ENCODE assay signal across 1 cellular context in the genomic region with DNA sequence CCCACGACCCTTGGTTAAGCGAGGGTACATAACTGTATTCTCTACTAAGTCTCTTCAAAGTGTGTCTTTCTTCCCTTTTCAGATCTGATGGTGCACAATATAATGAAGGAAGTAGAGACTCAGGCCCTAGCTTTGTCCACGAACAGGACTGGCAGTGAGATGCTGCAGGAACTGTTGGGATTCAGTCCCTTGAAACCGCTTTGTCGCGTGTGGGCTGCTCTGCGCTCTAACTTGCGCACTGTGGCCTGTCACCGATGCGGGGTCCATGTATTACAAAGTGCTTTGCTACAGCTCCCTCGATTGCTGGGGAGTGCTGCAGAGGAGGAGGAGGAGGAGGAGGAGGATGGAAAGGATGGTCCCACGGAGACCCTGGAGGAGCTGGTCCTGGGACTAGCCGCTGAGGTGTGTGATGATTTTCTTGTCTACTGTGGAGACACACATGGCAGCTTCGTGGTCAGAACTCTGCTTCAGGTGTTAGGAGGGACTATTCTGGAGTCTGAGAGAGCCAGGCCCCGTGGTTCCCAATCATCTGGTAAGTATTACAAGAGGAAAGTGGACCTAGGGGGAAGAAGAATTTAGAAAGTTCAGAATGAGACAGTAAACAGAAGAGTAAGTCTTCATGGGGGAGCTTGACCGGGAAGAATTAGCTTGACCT.
TF ChIP-seq lines count a peak whose summit lies in the region.

No MANE protein-coding gene starts in this region.

TF ChIP-seq in K562, 482 proteins besides CTCF, POLR2A, EP300 and RAD21:
- TF ChIP-seq, protein P1, sequence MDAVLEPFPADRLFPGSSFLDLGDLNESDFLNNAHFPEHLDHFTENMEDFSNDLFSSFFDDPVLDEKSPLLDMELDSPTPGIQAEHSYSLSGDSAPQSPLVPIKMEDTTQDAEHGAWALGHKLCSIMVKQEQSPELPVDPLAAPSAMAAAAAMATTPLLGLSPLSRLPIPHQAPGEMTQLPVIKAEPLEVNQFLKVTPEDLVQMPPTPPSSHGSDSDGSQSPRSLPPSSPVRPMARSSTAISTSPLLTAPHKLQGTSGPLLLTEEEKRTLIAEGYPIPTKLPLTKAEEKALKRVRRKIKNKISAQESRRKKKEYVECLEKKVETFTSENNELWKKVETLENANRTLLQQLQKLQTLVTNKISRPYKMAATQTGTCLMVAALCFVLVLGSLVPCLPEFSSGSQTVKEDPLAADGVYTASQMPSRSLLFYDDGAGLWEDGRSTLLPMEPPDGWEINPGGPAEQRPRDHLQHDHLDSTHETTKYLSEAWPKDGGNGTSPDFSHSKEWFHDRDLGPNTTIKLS (IDR thresholded peaks at IDR 0.05; ENCODE audit: borderline replicate concordance, low read depth) = no peak
- no peak for TF ChIP-seq SREBF2 (CRISPR knock-in tag; IDR thresholded peaks at IDR 0.05)
- TF ChIP-seq CTBP1 (IDR thresholded peaks at IDR 0.05; ENCODE audit: borderline replicate concordance) = no peak
- no peak for TF ChIP-seq RNF2 (IDR thresholded peaks at IDR 0.05)
- no peak for TF ChIP-seq SIRT6 (IDR thresholded peaks at IDR 0.05; ENCODE audit: low read depth, low read length)
- no peak for TF ChIP-seq RBM14 (IDR thresholded peaks at IDR 0.05; ENCODE audit: borderline replicate concordance, insufficient read depth, low read depth, low read length)
- TF ChIP-seq, protein P2, sequence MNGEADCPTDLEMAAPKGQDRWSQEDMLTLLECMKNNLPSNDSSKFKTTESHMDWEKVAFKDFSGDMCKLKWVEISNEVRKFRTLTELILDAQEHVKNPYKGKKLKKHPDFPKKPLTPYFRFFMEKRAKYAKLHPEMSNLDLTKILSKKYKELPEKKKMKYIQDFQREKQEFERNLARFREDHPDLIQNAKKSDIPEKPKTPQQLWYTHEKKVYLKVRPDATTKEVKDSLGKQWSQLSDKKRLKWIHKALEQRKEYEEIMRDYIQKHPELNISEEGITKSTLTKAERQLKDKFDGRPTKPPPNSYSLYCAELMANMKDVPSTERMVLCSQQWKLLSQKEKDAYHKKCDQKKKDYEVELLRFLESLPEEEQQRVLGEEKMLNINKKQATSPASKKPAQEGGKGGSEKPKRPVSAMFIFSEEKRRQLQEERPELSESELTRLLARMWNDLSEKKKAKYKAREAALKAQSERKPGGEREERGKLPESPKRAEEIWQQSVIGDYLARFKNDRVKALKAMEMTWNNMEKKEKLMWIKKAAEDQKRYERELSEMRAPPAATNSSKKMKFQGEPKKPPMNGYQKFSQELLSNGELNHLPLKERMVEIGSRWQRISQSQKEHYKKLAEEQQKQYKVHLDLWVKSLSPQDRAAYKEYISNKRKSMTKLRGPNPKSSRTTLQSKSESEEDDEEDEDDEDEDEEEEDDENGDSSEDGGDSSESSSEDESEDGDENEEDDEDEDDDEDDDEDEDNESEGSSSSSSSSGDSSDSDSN (IDR thresholded peaks at IDR 0.05; ENCODE audit: borderline replicate concordance in 1 of 2, low read depth in 2 of 2, low read length in 2 of 2) = no peak
- TF ChIP-seq FOXJ2 (tag; IDR thresholded peaks at IDR 0.05) = no peak
- TF ChIP-seq, protein P3, sequence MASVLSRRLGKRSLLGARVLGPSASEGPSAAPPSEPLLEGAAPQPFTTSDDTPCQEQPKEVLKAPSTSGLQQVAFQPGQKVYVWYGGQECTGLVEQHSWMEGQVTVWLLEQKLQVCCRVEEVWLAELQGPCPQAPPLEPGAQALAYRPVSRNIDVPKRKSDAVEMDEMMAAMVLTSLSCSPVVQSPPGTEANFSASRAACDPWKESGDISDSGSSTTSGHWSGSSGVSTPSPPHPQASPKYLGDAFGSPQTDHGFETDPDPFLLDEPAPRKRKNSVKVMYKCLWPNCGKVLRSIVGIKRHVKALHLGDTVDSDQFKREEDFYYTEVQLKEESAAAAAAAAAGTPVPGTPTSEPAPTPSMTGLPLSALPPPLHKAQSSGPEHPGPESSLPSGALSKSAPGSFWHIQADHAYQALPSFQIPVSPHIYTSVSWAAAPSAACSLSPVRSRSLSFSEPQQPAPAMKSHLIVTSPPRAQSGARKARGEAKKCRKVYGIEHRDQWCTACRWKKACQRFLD (CRISPR knock-in tag; IDR thresholded peaks at IDR 0.05) = no peak
- TF ChIP-seq THRAP3 (IDR thresholded peaks at IDR 0.05; ENCODE audit: borderline replicate concordance) = no peak
- no peak for TF ChIP-seq GTF2A2 (tag; IDR thresholded peaks at IDR 0.05)
- TF ChIP-seq, protein P4, sequence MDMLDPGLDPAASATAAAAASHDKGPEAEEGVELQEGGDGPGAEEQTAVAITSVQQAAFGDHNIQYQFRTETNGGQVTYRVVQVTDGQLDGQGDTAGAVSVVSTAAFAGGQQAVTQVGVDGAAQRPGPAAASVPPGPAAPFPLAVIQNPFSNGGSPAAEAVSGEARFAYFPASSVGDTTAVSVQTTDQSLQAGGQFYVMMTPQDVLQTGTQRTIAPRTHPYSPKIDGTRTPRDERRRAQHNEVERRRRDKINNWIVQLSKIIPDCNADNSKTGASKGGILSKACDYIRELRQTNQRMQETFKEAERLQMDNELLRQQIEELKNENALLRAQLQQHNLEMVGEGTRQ (CRISPR knock-in tag; IDR thresholded peaks at IDR 0.05) = no peak
- TF ChIP-seq PHB (CRISPR knock-in tag; IDR thresholded peaks at IDR 0.05) = no peak
- TF ChIP-seq TCFL5 (CRISPR knock-in tag; conservative IDR thresholded peaks at IDR 0.05) = no peak
- no peak for TF ChIP-seq ZNF143 (CRISPR knock-in tag; IDR thresholded peaks at IDR 0.05)
TF ChIP-seq in K562: peak in this region for 0.
